ENCODE assay signal across 27 cellular contexts in the genomic region with DNA sequence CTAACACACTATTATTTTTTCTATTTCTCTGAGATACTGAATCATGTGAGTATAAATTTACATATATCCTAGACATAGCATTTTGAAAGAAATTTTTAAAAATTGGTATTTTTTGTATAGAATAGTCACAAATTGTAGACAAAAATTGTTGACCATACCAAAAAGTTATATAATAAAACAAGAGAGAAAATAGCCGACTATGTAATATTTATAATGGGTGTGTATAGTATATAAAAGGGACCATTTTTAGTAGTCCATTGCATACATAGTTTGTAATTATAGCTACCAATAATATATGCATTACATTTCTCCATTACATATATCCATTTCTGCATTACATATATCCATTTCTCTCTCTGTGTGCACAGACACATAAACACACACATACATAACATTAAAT.
"Had no signal": no experiment of that assay in that cellular context is flagged by ENCODE, and none has a peak within 500 bp of the region (broad histone marks: within the 10 kb centered on the region; RNA-seq: fewer than 3 reads in every experiment).

No MANE protein-coding gene starts in this region.

- H3K36me3 ChIP-seq: colonic mucosa, esophagus muscularis mucosa, esophagus squamous epithelium, gastrocnemius medialis, gastroesophageal sphincter, heart left ventricle, heart right ventricle had no signal

- H3K27ac ChIP-seq: colonic mucosa, coronary artery, dorsolateral prefrontal cortex, epithelial cell of prostate, esophagus muscularis mucosa, esophagus squamous epithelium, foreskin keratinocyte, gastrocnemius medialis, gastroesophageal sphincter, heart left ventricle, heart right ventricle, hepatocyte had no signal

- H3K27me3 ChIP-seq: colonic mucosa, dorsolateral prefrontal cortex, esophagus muscularis mucosa, esophagus squamous epithelium, foreskin keratinocyte, gastrocnemius medialis, gastroesophageal sphincter, heart left ventricle, heart right ventricle, hepatocyte had no signal

- H3K4me3 ChIP-seq: colonic mucosa, coronary artery, dorsolateral prefrontal cortex, esophagus muscularis mucosa, esophagus squamous epithelium, gastrocnemius medialis, gastroesophageal sphincter, heart left ventricle, heart right ventricle, hepatocyte had no signal

- H2AFZ ChIP-seq: hepatocyte had no signal

- H3K4me1 ChIP-seq: colonic mucosa, esophagus muscularis mucosa, esophagus squamous epithelium, foreskin keratinocyte, gastrocnemius medialis, gastroesophageal sphincter, heart left ventricle, heart right ventricle had no signal

- FAIRE-seq: endometrium, endothelial cell of umbilical vein had no signal

- H3K9me3 ChIP-seq: colonic mucosa, esophagus squamous epithelium, gastrocnemius medialis had no signal

- H3K79me2 ChIP-seq: hepatocyte had no signal

- H3K4me2 ChIP-seq: hepatocyte had no signal

- DNase-seq: colonic mucosa; cortex of kidney; dermis blood vessel endothelial cell; dorsolateral prefrontal cortex; effector CD4-positive, alpha-beta T cell; effector CD8-positive, alpha-beta T cell; effector memory CD4-positive, alpha-beta T cell; effector memory CD8-positive, alpha-beta T cell; endodermal cell; erythroblast; esophagus squamous epithelium; foreskin fibroblast; foreskin keratinocyte; foreskin melanocyte; gastrocnemius medialis; glutamatergic neuron; head of caudate nucleus; heart right ventricle had no signal

- ATAC-seq: effector memory CD8-positive, alpha-beta T cell; esophagus mucosa; foreskin keratinocyte; gastrocnemius medialis; gastroesophageal sphincter; heart left ventricle; heart right ventricle had no signal
